ENCODE assay signal across 16 cellular contexts in genomic region chr7:1550005-1550845, GRCh38. TPM values are rescaled to one million over a fixed set of nuclear protein-coding genes. Genes with fewer than 3 reads are reported as not detected.
DNase-seq lines count a peak whose midpoint lies in the region; ATAC-seq, FAIRE-seq and TF ChIP-seq lines count a peak whose summit lies in the region.
"Had no signal": no experiment of that assay in that cellular context is flagged by ENCODE, and none has a peak within 500 bp of the region (broad histone marks: within the 10 kb centered on the region; RNA-seq: fewer than 3 reads in every experiment).

No MANE protein-coding gene starts in this region.

- H3K4me3 ChIP-seq in right cardiac atrium (ENCODE audit: low read length) (no peak overlapping the region), kidney (ENCODE audit: low read length in 2 of 2) (no peak overlapping the region)
- H3K4me3 ChIP-seq: A549, GM12878, GM23248, K562 had no signal

- no peak overlapping the region for H3K4me2 ChIP-seq in H9 (ENCODE audit: insufficient read depth, insufficient read length, low read length)
- H3K4me2 ChIP-seq: A549 had no signal

- intact Hi-C loops in right cardiac atrium (cut with DNase I): no loop called here
- intact Hi-C loops in Right ventricle myocardium superior (cut with DNase I): no loop called here
- intact Hi-C loops in kidney (cut with DNase I): no loop called here
- intact Hi-C loops in activated CD4-positive, alpha-beta T cell treated with anti-CD3 and anti-CD28 coated beads, Interleukin-2, amount 10 ng/mL, durations not matched to agents 24 days and 14 days (cut with micrococcal nuclease): no loop called here

- H3K9ac ChIP-seq in H9 (ENCODE audit: extremely low read depth, insufficient read length, low read length) (no peak overlapping the region), kidney (ENCODE audit: low read length in 2 of 2) (no peak overlapping the region)
- H3K9ac ChIP-seq: GM23248 had no signal

- no peaks in the 10 kb centered on the region for H3K79me1 ChIP-seq in H9 (ENCODE audit: insufficient read depth, low read depth, low read length, poor library complexity, severe bottlenecking)

- no peaks in the 10 kb centered on the region for H3K79me2 ChIP-seq in H9 (ENCODE audit: insufficient read depth, low read length)

- H3K23ac ChIP-seq in H9 (ENCODE audit: insufficient read length, low read depth, low read length): no peak overlapping the region

- ATAC-seq in right cardiac atrium (no peak), Right ventricle myocardium superior (ENCODE audit: poor library complexity) (no peak), GM21526 (IDR thresholded peaks at IDR 0.05; ENCODE audit: low FRiP score, unreplicated experiment) (no peak)
- ATAC-seq: A549, GM12878, K562 had no signal

- H3K27ac ChIP-seq in right cardiac atrium (ENCODE audit: low read length) (no peak overlapping the region), H9 (ENCODE audit: insufficient read length, low read depth, low read length) (no peak overlapping the region), kidney (ENCODE audit: low read depth in 2 of 2, low read length in 2 of 2) (no peak overlapping the region)
- H3K27ac ChIP-seq: GM23248 had no signal

- no peaks in the 10 kb centered on the region for H4K20me1 ChIP-seq in H9 (ENCODE audit: control insufficient read depth, insufficient read depth, insufficient read length)

- peaks cover 0 to 6% of the 10 kb centered on the region in 2 experiments; a peak in 3 of 4 replicates for H3K4me1 Mint-ChIP-seq in H9
- no peaks in the 10 kb centered on the region for H3K4me1 Mint-ChIP-seq in glutamatergic neuron (ENCODE audit: low read depth, unreplicated experiment)
- no peaks in the 10 kb centered on the region for H3K4me1 Mint-ChIP-seq in activated CD4-positive, alpha-beta T cell treated with anti-CD3 and anti-CD28 coated beads, Interleukin-2, amount 10 ng/mL, durations not matched to agents 24 days and 14 days

- no peak overlapping the region for H4K8ac ChIP-seq in H9 (replicated peaks; ENCODE audit: insufficient read length, low read depth, low read length)

- H2AK5ac ChIP-seq in H9 (ENCODE audit: insufficient read length, low read length): no peak overlapping the region

- peaks cover 0 to 3% of the 10 kb centered on the region in 2 donors for H3K36me3 ChIP-seq in kidney (ENCODE audit: control insufficient read depth in 1 of 2, insufficient read depth in 2 of 2, low read length in 2 of 2)

- H2BK5ac ChIP-seq in H9 (ENCODE audit: insufficient read length, low read length): no peak overlapping the region

- no peak for TF ChIP-seq CTCF in H9 (conservative IDR thresholded peaks at IDR 0.05)
- no peak for TF ChIP-seq CTCF in kidney (IDR thresholded peaks at IDR 0.05; ENCODE audit: borderline replicate concordance, extremely low read depth, insufficient read depth)
- no peak for TF ChIP-seq CTCF in glutamatergic neuron (IDR thresholded peaks at IDR 0.05; ENCODE audit: partially characterized antibody, unreplicated experiment)

- H2AFZ ChIP-seq in H9 (ENCODE audit: low read length): no peak overlapping the region
- H2AFZ ChIP-seq: GM23248 had no signal

- peak in 2 of 3 donors; percentile 50 to 56 for DNase-seq in right cardiac atrium
- no peak for DNase-seq in Right ventricle myocardium superior
- no peak for DNase-seq in H9
- peak; percentile 69 for DNase-seq in kidney
- DNase-seq in urothelium cell line (ENCODE audit: low spot score): no peak
- no peak for DNase-seq in glutamatergic neuron
- no peak for DNase-seq in activated CD4-positive, alpha-beta T cell treated with anti-CD3 and anti-CD28 coated beads, Interleukin-2, amount 10 ng/mL, durations not matched to agents 24 days and 14 days
- DNase-seq: CD4-positive, CD25-positive, alpha-beta regulatory T cell; DMS53; GM23248; HCEC 1CT had no signal

- 86% methylated on average over 42 of the region's 42 CpGs for WGBS in right cardiac atrium
- WGBS in H9 (ENCODE audit: extremely low coverage, insufficient read length, low lambda C conversion rate): no CpG with 5 or more reads among the region's 42 CpGs

- H3K14ac ChIP-seq in H9 (ENCODE audit: insufficient read depth, low read length): no peak overlapping the region; the same call in 1 of the 2 replicates

- H3K9me3 ChIP-seq in right cardiac atrium (ENCODE audit: control insufficient read depth, low read length): no peaks in the 10 kb centered on the region
- no peaks in the 10 kb centered on the region for H3K9me3 ChIP-seq in H9 (ENCODE audit: control insufficient read depth, low read depth, low read length)
- no peaks in the 10 kb centered on the region for H3K9me3 ChIP-seq in kidney (ENCODE audit: control insufficient read depth in 1 of 2, low read length in 2 of 2)
- H3K9me3 ChIP-seq: A549 had no signal

- no peak overlapping the region for H2BK12ac ChIP-seq in H9 (ENCODE audit: insufficient read length, low read depth, low read length)

- H3K4me1 ChIP-seq in right cardiac atrium (ENCODE audit: control insufficient read depth, insufficient read depth, low read length): no peaks in the 10 kb centered on the region
- H3K4me1 ChIP-seq in H9 (ENCODE audit: insufficient read depth, low read length): no peaks in the 10 kb centered on the region
- peaks cover 0 to 3% of the 10 kb centered on the region in 2 donors for H3K4me1 ChIP-seq in kidney (ENCODE audit: control insufficient read depth in 1 of 2, insufficient read depth in 1 of 2, low read depth in 1 of 2, low read length in 2 of 2)

- H3K36me3 Mint-ChIP-seq in H9 (ENCODE audit: insufficient read depth in 1 of 3, low read depth in 3 of 3) (no peaks in the 10 kb centered on the region), glutamatergic neuron (ENCODE audit: unreplicated experiment) (no peaks in the 10 kb centered on the region)
- H3K36me3 Mint-ChIP-seq in activated CD4-positive, alpha-beta T cell treated with anti-CD3 and anti-CD28 coated beads, Interleukin-2, amount 10 ng/mL, durations not matched to agents 24 days and 14 days (ENCODE audit: low read depth): no peaks in the 10 kb centered on the region
- H3K36me3 Mint-ChIP-seq: CD4-positive, CD25-positive, alpha-beta regulatory T cell had no signal

- H3K4ac ChIP-seq in H9 (ENCODE audit: low read depth, low read length): no peak overlapping the region

- H3K18ac ChIP-seq in H9 (ENCODE audit: insufficient read length, low read depth, low read length): no peak overlapping the region

- H3K27me3 ChIP-seq in right cardiac atrium (ENCODE audit: control insufficient read depth, insufficient read depth) (no peaks in the 10 kb centered on the region), H9 (ENCODE audit: insufficient read depth, low read length) (no peaks in the 10 kb centered on the region)

- H3K4me3 Mint-ChIP-seq in H9 (no peak overlapping the region), glutamatergic neuron (ENCODE audit: unreplicated experiment) (no peak overlapping the region)
- H3K4me3 Mint-ChIP-seq in activated CD4-positive, alpha-beta T cell treated with anti-CD3 and anti-CD28 coated beads, Interleukin-2, amount 10 ng/mL, durations not matched to agents 24 days and 14 days: no peak overlapping the region
- H3K4me3 Mint-ChIP-seq: CD4-positive, CD25-positive, alpha-beta regulatory T cell had no signal

- H3K9me3 Mint-ChIP-seq in H9 (no peaks in the 10 kb centered on the region; a peak in 1 of 5 replicates), glutamatergic neuron (ENCODE audit: unreplicated experiment) (peaks cover 2% of the 10 kb centered on the region)
- H3K9me3 Mint-ChIP-seq in activated CD4-positive, alpha-beta T cell treated with anti-CD3 and anti-CD28 coated beads, Interleukin-2, amount 10 ng/mL, durations not matched to agents 24 days and 14 days: no peaks in the 10 kb centered on the region
- H3K9me3 Mint-ChIP-seq: CD4-positive, CD25-positive, alpha-beta regulatory T cell had no signal

- H3K27me3 Mint-ChIP-seq in H9 (ENCODE audit: low read depth) (no peaks in the 10 kb centered on the region; the same call in 1 of the 2 replicates), glutamatergic neuron (ENCODE audit: unreplicated experiment) (peaks cover 6% of the 10 kb centered on the region)
- H3K27me3 Mint-ChIP-seq in activated CD4-positive, alpha-beta T cell treated with anti-CD3 and anti-CD28 coated beads, Interleukin-2, amount 10 ng/mL, durations not matched to agents 24 days and 14 days: no peaks in the 10 kb centered on the region
- H3K27me3 Mint-ChIP-seq: CD4-positive, CD25-positive, alpha-beta regulatory T cell had no signal

- H3K27ac Mint-ChIP-seq in H9: peak overlapping the region in 2 of 3 experiments; percentile 66 to 75; a peak in 2 of 7 replicates
- no peak overlapping the region for H3K27ac Mint-ChIP-seq in glutamatergic neuron (ENCODE audit: unreplicated experiment)
- H3K27ac Mint-ChIP-seq in activated CD4-positive, alpha-beta T cell treated with anti-CD3 and anti-CD28 coated beads, Interleukin-2, amount 10 ng/mL, durations not matched to agents 24 days and 14 days: no peak overlapping the region
- H3K27ac Mint-ChIP-seq: CD4-positive, CD25-positive, alpha-beta regulatory T cell had no signal

- H2BK20ac ChIP-seq in H9 (ENCODE audit: low read depth, low read length, poor library complexity, severe bottlenecking): no peak overlapping the region

- no peak overlapping the region for H2BK15ac ChIP-seq in H9 (ENCODE audit: low read depth, low read length)

- no peak overlapping the region for H3T11ph ChIP-seq in H9 (ENCODE audit: low read length)

- H2BK120ac ChIP-seq in H9 (ENCODE audit: low read depth, low read length, poor library complexity, severe bottlenecking): no peak overlapping the region

- H4K5ac ChIP-seq in H9 (ENCODE audit: insufficient read length, low read depth, low read length): no peak overlapping the region

- no peaks in the 10 kb centered on the region for H3K23me2 ChIP-seq in H9 (ENCODE audit: insufficient read length, low read depth, low read length, poor library complexity, severe bottlenecking)

- no peak overlapping the region for H3K56ac ChIP-seq in H9 (ENCODE audit: insufficient read length, low read depth, low read length)

- no peak for FAIRE-seq in kidney (lab: Jason Lieb, UNC)
- peak; percentile 85 for FAIRE-seq in urothelium cell line (lab: Jason Lieb, UNC)
- FAIRE-seq: A549, GM12878, GM18507, K562 had no signal

- H4K91ac ChIP-seq in H9 (ENCODE audit: insufficient read length, low read depth, low read length): no peak overlapping the region

RNA-seq across cellular contexts. Expression of gene TMEM184A, which starts 5.8 kb away (rescaled TPM):
- total RNA-seq in right cardiac atrium (under 1 TPM in 3 of 4 donors, not detected in 1; 0.26 to 0.62 (median 0.49) TPM), Right ventricle myocardium superior (0.30 TPM), H9 (2021) (1.3 and 1.5 TPM in 2 replicates), kidney (11.0 TPM), glutamatergic neuron (ENCODE audit: unreplicated experiment) (20.7 TPM)
- polyA plus RNA-seq in right cardiac atrium (0.38 TPM), kidney (ENCODE audit: insufficient read depth, low read depth, low replicate concordance) (6.8 TPM)
- not detected in 2 replicates for total RNA-seq in activated CD4-positive, alpha-beta T cell treated with anti-CD3 and anti-CD28 coated beads, Interleukin-2, amount 10 ng/mL, durations not matched to agents 24 days and 14 days
- total RNA-seq: CD4-positive, CD25-positive, alpha-beta regulatory T cell; GM23248 had no signal
- polyA plus RNA-seq: GM23248 had no signal

RNA-seq across cellular contexts. Expression of gene PSMG3, which starts 19.6 kb away (rescaled TPM):
- total RNA-seq in right cardiac atrium: 10 to 100 TPM; 11.6 to 16.2 (median 13.9) TPM
- polyA plus RNA-seq in right cardiac atrium: 27.6 TPM
- 12.1 TPM for total RNA-seq in Right ventricle myocardium superior
- 63.0 and 71.1 TPM in 2 replicates for total RNA-seq in H9 (2021)
- 29.7 TPM for total RNA-seq in kidney
- polyA plus RNA-seq in kidney (ENCODE audit: insufficient read depth, low read depth, low replicate concordance): 66.6 TPM
- 56.6 TPM for total RNA-seq in glutamatergic neuron (ENCODE audit: unreplicated experiment)
- total RNA-seq in activated CD4-positive, alpha-beta T cell treated with anti-CD3 and anti-CD28 coated beads, Interleukin-2, amount 10 ng/mL, durations not matched to agents 24 days and 14 days: 58.0 and 58.5 TPM in 2 replicates

RNA-seq across cellular contexts. Expression of gene MAFK, which starts 19.7 kb away (rescaled TPM):
- total RNA-seq in right cardiac atrium (10 to 100 TPM; 43.6 to 69.3 (median 55.9) TPM), Right ventricle myocardium superior (59.4 TPM), H9 (2021) (15.6 and 16.3 TPM in 2 replicates), kidney (37.0 TPM), glutamatergic neuron (ENCODE audit: unreplicated experiment) (10.5 TPM)
- polyA plus RNA-seq in right cardiac atrium (73.8 TPM), kidney (ENCODE audit: insufficient read depth, low read depth, low replicate concordance) (12.9 TPM)
- 42.9 and 45.5 TPM in 2 replicates for total RNA-seq in activated CD4-positive, alpha-beta T cell treated with anti-CD3 and anti-CD28 coated beads, Interleukin-2, amount 10 ng/mL, durations not matched to agents 24 days and 14 days

RNA-seq across cellular contexts. Expression of gene INTS1, which starts 46.0 kb away (rescaled TPM):
- total RNA-seq in right cardiac atrium (10 to 100 TPM; 30.6 to 48.3 (median 46.3) TPM), Right ventricle myocardium superior (29.2 TPM), H9 (2021) (133 and 135 TPM in 2 replicates), kidney (91.3 TPM), glutamatergic neuron (ENCODE audit: unreplicated experiment) (108 TPM)
- polyA plus RNA-seq in right cardiac atrium (39.0 TPM), kidney (ENCODE audit: insufficient read depth, low read depth, low replicate concordance) (62.8 TPM)
- 89.5 and 94.3 TPM in 2 replicates for total RNA-seq in activated CD4-positive, alpha-beta T cell treated with anti-CD3 and anti-CD28 coated beads, Interleukin-2, amount 10 ng/mL, durations not matched to agents 24 days and 14 days

Comparison
In these comparisons a context has a peak if more than half of its experiments do, and no peak if none do; other contexts are left out.
1. DNase-seq: peak in right cardiac atrium (2 of 3) and kidney (single experiment); none in Right ventricle myocardium superior (single experiment), H9 (single experiment), urothelium cell line (single experiment), glutamatergic neuron (single experiment) and activated CD4-positive, alpha-beta T cell treated with anti-CD3 and anti-CD28 coated beads, Interleukin-2, amount 10 ng/mL, durations not matched to agents 24 days and 14 days (single experiment).
2. H3K27ac Mint-ChIP-seq: peak in H9 (2 of 3); none in glutamatergic neuron (single experiment) and activated CD4-positive, alpha-beta T cell treated with anti-CD3 and anti-CD28 coated beads, Interleukin-2, amount 10 ng/mL, durations not matched to agents 24 days and 14 days (single experiment).